ENCODE assay signal across 8 cellular contexts in genomic region chr19:3324405-3324856, GRCh38. TPM values are rescaled to one million over a fixed set of nuclear protein-coding genes. Genes with fewer than 3 reads are reported as not detected.
A peak's percentile ranks its signal among the peaks of the same experiment; 100 is the strongest.
DNase-seq lines count a peak whose midpoint lies in the region; ATAC-seq and TF ChIP-seq lines count a peak whose summit lies in the region.

No MANE protein-coding gene starts in this region.

- peaks cover 5% of the 10 kb centered on the region for H3K9me3 Mint-ChIP-seq in Calu3 (ENCODE audit: low read depth, unreplicated experiment)

- BruUV-seq in Calu3 (replicated peaks; lab: Mats Ljungman, UMichigan), result no TSS peak

- H3K79me2 ChIP-seq in MM.1S (ENCODE audit: low read length) (no peaks in the 10 kb centered on the region), parathyroid adenoma (no peaks in the 10 kb centered on the region)

- H3K4me3 Mint-ChIP-seq in Calu3 (ENCODE audit: low read depth, unreplicated experiment), result no peak overlapping the region

- H3K4me1 ChIP-seq in MM.1S (ENCODE audit: low read length) (no peaks in the 10 kb centered on the region), parathyroid adenoma (no peaks in the 10 kb centered on the region), aorta (ENCODE audit: control insufficient read depth in 1 of 2, insufficient read depth in 2 of 2, low read length in 2 of 2) (no peaks in the 10 kb centered on the region)

- ATAC-seq in aorta (ENCODE audit: low FRiP score) (peak; percentile 62), HG02610 (IDR thresholded peaks at IDR 0.05; ENCODE audit: unreplicated experiment) (no peak), HG03139 (IDR thresholded peaks at IDR 0.05; ENCODE audit: unreplicated experiment) (no peak)

- no peaks in the 10 kb centered on the region for H4K20me1 ChIP-seq in MM.1S (ENCODE audit: insufficient read depth, low read length)

- H3K27ac Mint-ChIP-seq in Calu3 (ENCODE audit: unreplicated experiment), result no peak overlapping the region

- H3K4me3 ChIP-seq in MM.1S (ENCODE audit: low read length), result no peak overlapping the region
- H3K4me3 ChIP-seq in epithelial cell of esophagus (ENCODE audit: low read length), result no peak overlapping the region
- no peak overlapping the region for H3K4me3 ChIP-seq in parathyroid adenoma (ENCODE audit: low read depth, low read length)
- no peak overlapping the region for H3K4me3 ChIP-seq in aorta (ENCODE audit: low read length in 2 of 2)

- H3K4me1 Mint-ChIP-seq in Calu3 (ENCODE audit: low read depth, unreplicated experiment), result peaks cover 7% of the 10 kb centered on the region

- peaks cover 3% of the 10 kb centered on the region for H3K36me3 Mint-ChIP-seq in Calu3 (ENCODE audit: insufficient read depth, unreplicated experiment)

- H3K36me3 ChIP-seq in MM.1S (replicated peaks; ENCODE audit: insufficient read depth, low read length), result no peaks in the 10 kb centered on the region
- no peaks in the 10 kb centered on the region for H3K36me3 ChIP-seq in parathyroid adenoma (ENCODE audit: control insufficient read depth, insufficient read depth, low read length)
- no peaks in the 10 kb centered on the region for H3K36me3 ChIP-seq in aorta (ENCODE audit: control insufficient read depth in 1 of 2, insufficient read depth in 2 of 2, low read length in 1 of 2)

- H3F3A ChIP-seq in MM.1S (ENCODE audit: insufficient read depth, low read length), result no peaks in the 10 kb centered on the region

- intact Hi-C loops in Calu3 (cut with micrococcal nuclease; ENCODE audit: unreplicated experiment) (no loop called here), aorta (cut with DNase I) (no loop called here)

- WGBS in aorta, 2 donors, result 45 to 50% methylated on average over 5 of the region's 5 CpGs

- H3K27ac ChIP-seq in MM.1S (ENCODE audit: low read length), result no peak overlapping the region
- no peak overlapping the region for H3K27ac ChIP-seq in parathyroid adenoma
- H3K27ac ChIP-seq in aorta (ENCODE audit: low read depth in 1 of 2, low read length in 2 of 2), result no peak overlapping the region

- no peaks in the 10 kb centered on the region for H3K9me2 ChIP-seq in MM.1S (replicated peaks; ENCODE audit: insufficient read depth, low read length)

- H2AFZ ChIP-seq in MM.1S (ENCODE audit: low read length) (no peak overlapping the region), parathyroid adenoma (no peak overlapping the region)

- H3K4me2 ChIP-seq in MM.1S (ENCODE audit: low read depth, low read length) (no peak overlapping the region), parathyroid adenoma (ENCODE audit: low read length) (no peak overlapping the region)

- H3K9ac ChIP-seq in MM.1S (ENCODE audit: low read length) (no peak overlapping the region), parathyroid adenoma (no peak overlapping the region)

- TF ChIP-seq CTCF in Calu3 (IDR thresholded peaks at IDR 0.05; ENCODE audit: unreplicated experiment), result peak; percentile 53
- TF ChIP-seq CTCF in MM.1S (IDR thresholded peaks at IDR 0.05; ENCODE audit: low read length), result peak; percentile 92
- peak; percentile 78 for TF ChIP-seq CTCF in epithelial cell of esophagus (IDR thresholded peaks at IDR 0.05; ENCODE audit: insufficient read depth, low read depth, low read length, missing control alignments)
- peak; percentile 56 for TF ChIP-seq CTCF in parathyroid adenoma (IDR thresholded peaks at IDR 0.05)

- DNase-seq in Calu3 (peak; percentile 75), MM.1S (peak; percentile 44), epithelial cell of esophagus (ENCODE audit: low read depth) (peak; percentile 35), aorta (peak; percentile 61 to 91)
- peak; percentile 92 for DNase-seq in activated CD8-positive, alpha-beta memory T cell treated with anti-CD3 and anti-CD28 coated beads for 24 hours

- peaks cover 41% of the 10 kb centered on the region for H3K27me3 Mint-ChIP-seq in Calu3 (ENCODE audit: unreplicated experiment)

- no peaks in the 10 kb centered on the region for H3K9me3 ChIP-seq in MM.1S (replicated peaks; ENCODE audit: insufficient read depth, low read length)
- H3K9me3 ChIP-seq in parathyroid adenoma (ENCODE audit: control insufficient read depth, low read length), result no peaks in the 10 kb centered on the region
- H3K9me3 ChIP-seq in aorta (ENCODE audit: control insufficient read depth, low read length), result no peaks in the 10 kb centered on the region

- H3K27me3 ChIP-seq in MM.1S (replicated peaks; ENCODE audit: insufficient read depth, low read length), result peaks cover 66% of the 10 kb centered on the region
- no peaks in the 10 kb centered on the region for H3K27me3 ChIP-seq in parathyroid adenoma (ENCODE audit: control insufficient read depth, insufficient read depth, low read length)
- no peaks in the 10 kb centered on the region for H3K27me3 ChIP-seq in aorta (ENCODE audit: control insufficient read depth in 1 of 2, insufficient read depth in 2 of 2, low read length in 1 of 2)

- CTCF ChIA-PET in Calu3 (lab: Charles Lee), result no interaction called here

RNA-seq across cellular contexts. Expression of gene NFIC, which starts 42.0 kb away (rescaled TPM):
- total RNA-seq in Calu3 (2022) (56.3 and 60.5 TPM in 2 replicates), aorta (100 to 1,000 TPM; 175 to 188 TPM)
- 10 to 100 TPM; 37.5 to 37.7 TPM for polyA plus RNA-seq in aorta

Comparison
In these comparisons a context has a peak if more than half of its experiments do, and no peak if none do; other contexts are left out.
1. DNase-seq: peak in every context shown above with its lines; median percentile 92 in activated CD8-positive, alpha-beta memory T cell treated with anti-CD3 and anti-CD28 coated beads for 24 hours; 76 in aorta; 75 in Calu3; 44 in MM.1S; 35 in epithelial cell of esophagus.